Comparison of ENCODE assay signal across 30 cellular contexts in the genomic region with DNA sequence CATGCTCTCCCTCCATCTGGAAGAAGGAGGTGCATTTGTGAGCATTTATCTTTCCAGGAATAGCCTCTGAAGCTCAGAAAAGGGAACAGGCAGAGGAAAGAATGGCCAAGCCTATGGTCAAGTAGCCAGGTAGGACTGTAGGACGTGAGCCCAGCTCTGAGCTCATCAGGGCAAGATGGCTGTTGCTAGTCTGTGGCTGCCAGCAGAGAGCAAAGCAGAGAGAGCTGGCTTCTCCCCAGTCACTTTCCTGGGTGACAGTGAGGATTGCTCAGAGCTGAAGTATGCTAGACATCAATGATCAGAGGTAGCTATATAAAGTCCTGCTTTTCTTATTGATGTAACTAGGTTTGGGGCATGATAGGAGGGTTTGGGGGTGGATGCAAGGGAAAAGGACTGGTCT.
"Had no signal": no experiment of that assay in that cellular context is flagged by ENCODE, and none has a peak within 500 bp of the region (broad histone marks: within the 10 kb centered on the region; RNA-seq: fewer than 3 reads in every experiment).

No MANE protein-coding gene starts in this region.

- H3K4me1 Mint-ChIP-seq: activated CD4-positive, alpha-beta T cell treated with anti-CD3 and anti-CD28 coated beads for 36 hours; activated CD4-positive, alpha-beta T cell treated with anti-CD3 and anti-CD28 coated beads, Interleukin-2, amount 10 ng/mL, durations not matched to agents 7 days and 5 days; IgD-negative memory B cell had no signal

- H3K9me3 ChIP-seq: adrenal gland, body of pancreas, breast epithelium, SJCRH30 had no signal

- H3K9me3 Mint-ChIP-seq: activated CD4-positive, alpha-beta T cell treated with anti-CD3 and anti-CD28 coated beads, Interleukin-2, amount 10 ng/mL, durations not matched to agents 7 days and 5 days; activated naive CD4-positive, alpha-beta T cell treated with anti-CD3 and anti-CD28 coated beads for 36 hours; activated T-cell treated with anti-CD3 and anti-CD28 coated beads, Interleukin-2, amount 50 U/mL, for 4 hours; activated T-helper 1 cell treated with anti-CD3 and anti-CD28 coated beads, Interleukin-12 subunit alpha, Interleukin-12 subunit beta, Interleukin-2, Interleukin-4 antibody, amounts not matched to agents 30 ng/mL and 10 ng/mL and 1 ng/mL, durations not matched to agents 14 hours and 24 hours and 36 hours; T-helper 2 cell treated with Interferon-gamma antibody and Interleukin-4, amounts not matched to agents 5 μg/mL and 100 μg/mL, for 36 hours had no signal

- H3K27me3 ChIP-seq: adrenal gland, body of pancreas, breast epithelium, SJCRH30 had no signal

- H3K4me3 Mint-ChIP-seq: activated CD4-positive, alpha-beta T cell treated with anti-CD3 and anti-CD28 coated beads for 36 hours; activated CD4-positive, alpha-beta T cell treated with anti-CD3 and anti-CD28 coated beads, Interleukin-2, amount 10 ng/mL, durations not matched to agents 7 days and 5 days; activated naive CD4-positive, alpha-beta T cell treated with anti-CD3 and anti-CD28 coated beads for 36 hours; activated T-cell treated with anti-CD3 and anti-CD28 coated beads, Interleukin-2, amount 50 U/mL, for 4 hours; activated T-helper 1 cell treated with anti-CD3 and anti-CD28 coated beads, Interleukin-12 subunit alpha, Interleukin-12 subunit beta, Interleukin-2, Interleukin-4 antibody, amounts not matched to agents 30 ng/mL and 10 ng/mL and 1 ng/mL, durations not matched to agents 14 hours and 24 hours and 36 hours; IgD-negative memory B cell; T-helper 1 cell treated with Interleukin-12 subunit alpha and Interleukin-12 subunit beta and Interleukin-4 antibody, amounts not matched to agents 30 μg/mL and 1 μg/mL, for 36 hours; T-helper 2 cell treated with Interferon-gamma antibody and Interleukin-4, amounts not matched to agents 5 μg/mL and 100 μg/mL, for 36 hours had no signal

- H3K27ac ChIP-seq: adrenal gland, body of pancreas, breast epithelium, PC-9, RWPE1, SJCRH30, SK-N-MC had no signal

- H3K27ac Mint-ChIP-seq: activated CD4-positive, alpha-beta T cell treated with anti-CD3 and anti-CD28 coated beads for 36 hours; activated CD4-positive, alpha-beta T cell treated with anti-CD3 and anti-CD28 coated beads, Interleukin-2, amount 10 ng/mL, durations not matched to agents 7 days and 5 days; activated naive CD4-positive, alpha-beta T cell treated with anti-CD3 and anti-CD28 coated beads for 36 hours; activated naive CD4-positive, alpha-beta T cell treated with anti-CD3 and anti-CD28 coated beads, Interleukin-2, amount 50 U/mL, for 72 hours; activated T-helper 1 cell treated with anti-CD3 and anti-CD28 coated beads, Interleukin-12 subunit alpha, Interleukin-12 subunit beta, Interleukin-2, Interleukin-4 antibody, amounts not matched to agents 30 ng/mL and 10 ng/mL and 1 ng/mL, durations not matched to agents 14 hours and 24 hours and 36 hours; IgD-negative memory B cell; T-helper 1 cell treated with Interleukin-12 subunit alpha and Interleukin-12 subunit beta and Interleukin-4 antibody, amounts not matched to agents 30 μg/mL and 1 μg/mL, for 36 hours; T-helper 2 cell treated with Interferon-gamma antibody and Interleukin-4, amounts not matched to agents 5 μg/mL and 100 μg/mL, for 36 hours had no signal

- H3K36me3 ChIP-seq: adrenal gland, breast epithelium, SJCRH30 had no signal

- H3K4me2 ChIP-seq: PC-9 had no signal

- H3K27me3 Mint-ChIP-seq: IgD-negative memory B cell had no signal

- H3K4me3 ChIP-seq: adrenal gland, body of pancreas, breast epithelium, PC-9, SJCRH30, SK-N-MC had no signal

- H3K4me1 ChIP-seq: adrenal gland, body of pancreas, breast epithelium had no signal

- ATAC-seq: activated CD4-positive, alpha-beta T cell treated with anti-CD3 and anti-CD28 coated beads for 36 hours; activated CD4-positive, CD25-positive, alpha-beta regulatory T cell treated with anti-CD3 and anti-CD28 coated beads, Interleukin-2, amount 50 U/mL, for 24 hours; activated naive CD4-positive, alpha-beta T cell treated with anti-CD3 and anti-CD28 coated beads, Interleukin-2, amount 50 U/mL, for 72 hours; activated T-cell treated with anti-CD3 and anti-CD28 coated beads, Interleukin-2, amount 50 U/mL, for 4 hours; body of pancreas had no signal

- H3K36me3 Mint-ChIP-seq: activated naive CD4-positive, alpha-beta T cell treated with anti-CD3 and anti-CD28 coated beads, Interleukin-2, amount 50 U/mL, for 72 hours; IgD-negative memory B cell had no signal

- H2AFZ ChIP-seq: PC-9 had no signal

- DNase-seq: activated CD4-positive, alpha-beta T cell treated with anti-CD3 and anti-CD28 coated beads for 36 hours; activated CD4-positive, alpha-beta T cell treated with anti-CD3 and anti-CD28 coated beads, Interleukin-2, amount 10 ng/mL, durations not matched to agents 7 days and 5 days; activated CD4-positive, alpha-beta T cell treated with anti-CD3 and anti-CD28 coated beads, Interleukin-2, amount 50 U/mL, for 48 hours; activated CD8-positive, alpha-beta memory T cell treated with anti-CD3 and anti-CD28 coated beads, Interleukin-2, amount 50 U/mL, for 4 hours; activated gamma-delta T cell treated with Interleukin-2 at 50 U/mL for 16 hours; activated naive CD4-positive, alpha-beta T cell treated with anti-CD3 and anti-CD28 coated beads for 36 hours; activated T-cell treated with anti-CD3 and anti-CD28 coated beads for 4 hours; activated T-cell treated with anti-CD3 and anti-CD28 coated beads, Interleukin-2, amount 50 U/mL, for 4 hours; adrenal gland; body of pancreas; Karpas-422; KBM-7; NCI-H1105; NCI-H1417 treated with DMSO at 0.1 percent for 48 hours; NCI-H1694; NCI-H1930; NCI-H2081 treated with DMSO at 0.1 percent for 48 hours; NCI-H524 treated with DMSO at 0.1 percent for 48 hours; PC-9; SHP77; SJCRH30 had no signal
